In the genomic region with DNA sequence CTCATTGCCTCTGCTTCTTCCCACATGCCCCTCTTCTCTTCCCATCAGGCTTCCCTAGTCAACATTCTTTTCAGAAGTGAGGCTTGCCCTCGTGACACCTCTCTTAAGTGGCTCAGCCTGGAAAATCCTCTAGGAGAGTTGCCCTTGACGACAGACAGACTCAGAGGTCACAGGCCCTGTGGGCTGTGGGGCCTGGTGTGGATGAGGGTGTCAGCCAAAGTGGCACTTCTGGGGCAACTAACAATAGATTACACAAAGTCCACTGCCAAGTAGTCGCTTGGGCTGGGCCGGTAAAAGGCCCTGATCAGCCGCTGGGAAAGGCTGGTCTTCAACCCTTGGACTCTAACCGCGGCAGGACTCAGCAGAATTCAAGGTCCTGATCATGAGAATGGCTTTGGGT, we compare ENCODE assay signal across 22 cellular contexts. TPM values are rescaled to one million over a fixed set of nuclear protein-coding genes. Genes with fewer than 3 reads are reported as not detected.
A peak's percentile ranks its signal among the peaks of the same experiment; 100 is the strongest.
DNase-seq lines count a peak whose midpoint lies in the region; ATAC-seq, FAIRE-seq and TF ChIP-seq lines count a peak whose summit lies in the region.
"Had no signal": no experiment of that assay in that cellular context is flagged by ENCODE, and none has a peak within 500 bp of the region (broad histone marks: within the 10 kb centered on the region; RNA-seq: fewer than 3 reads in every experiment).

No MANE protein-coding gene starts in this region.

- H3K4me3 Mint-ChIP-seq in immature natural killer cell = no peak overlapping the region
- H3K4me3 Mint-ChIP-seq: T-helper 1 cell treated with Interleukin-12 subunit alpha and Interleukin-12 subunit beta and Interleukin-4 antibody, amounts not matched to agents 30 μg/mL and 1 μg/mL, for 36 hours had no signal

- no peak overlapping the region for H2AK5ac ChIP-seq in H1 (ENCODE audit: low read depth, low read length)
- peak overlapping the region; percentile 24 for H2AK5ac ChIP-seq in neuronal stem cell (ENCODE audit: low read depth, low read length)

- H3K4me2 ChIP-seq in H1 (ENCODE audit: insufficient read depth in 1 of 2, low read depth in 2 of 2, low read length in 2 of 2) = no peak overlapping the region
- no peak overlapping the region for H3K4me2 ChIP-seq in neuronal stem cell (ENCODE audit: insufficient read depth, low read length, poor library complexity, severe bottlenecking)
- H3K4me2 ChIP-seq: BLaER1 treated with 17β-estradiol and CSF1 and Interleukin-3, amounts not matched to agents 10 nM and 100 nM; PC-9 had no signal

- H2AFZ ChIP-seq in H1 (ENCODE audit: low read length) = 0 out of 2 replicates have a peak overlapping the region, but pooled peaks have one; percentile 57
- H2AFZ ChIP-seq in neuronal stem cell (ENCODE audit: low read length) = peak overlapping the region; percentile 54
- H2AFZ ChIP-seq: PC-9 had no signal

- no peak overlapping the region for H3K14ac ChIP-seq in H1 (ENCODE audit: insufficient read length)
- no peak overlapping the region for H3K14ac ChIP-seq in neuronal stem cell (ENCODE audit: low read length)

- H3K27ac ChIP-seq in H1 (ENCODE audit: low read depth, low read length) (no peak overlapping the region), left lung (peak overlapping the region; percentile 37 to 44), neuronal stem cell (replicated peaks; ENCODE audit: low read length) (no peak overlapping the region)
- H3K27ac ChIP-seq: BLaER1 treated with 17β-estradiol and CSF1 and Interleukin-3, amounts not matched to agents 10 nM and 100 nM; epithelial cell of prostate; neutrophil; PC-9; SJCRH30; vagina had no signal

- no peaks in the 10 kb centered on the region for H3K79me2 ChIP-seq in H1 (ENCODE audit: control insufficient read depth in 1 of 2, insufficient read depth in 2 of 2, low read length in 2 of 2)

- no peak overlapping the region for H3K4ac ChIP-seq in H1 (replicated peaks; ENCODE audit: insufficient read length, low read depth, low read length)
- H3K4ac ChIP-seq in neuronal stem cell (ENCODE audit: low read length) = no peak overlapping the region

- TF ChIP-seq RAD21 in H1 (IDR thresholded peaks at IDR 0.05 in 1 of 2, conservative IDR thresholded peaks at IDR 0.05 in 1 of 2; ENCODE audit: low read depth in 2 of 2, low read length in 2 of 2) = no peak

- no peak overlapping the region for H2BK12ac ChIP-seq in H1 (ENCODE audit: low read depth, low read length)
- no peak overlapping the region for H2BK12ac ChIP-seq in neuronal stem cell (ENCODE audit: low read length)

- H3K79me1 ChIP-seq in H1 (ENCODE audit: low read depth, low read length) = no peaks in the 10 kb centered on the region
- no peaks in the 10 kb centered on the region for H3K79me1 ChIP-seq in neuronal stem cell (ENCODE audit: low read depth, low read length)

- H3K36me3 Mint-ChIP-seq in immature natural killer cell = no peaks in the 10 kb centered on the region

- H3K4me3 ChIP-seq in H1 (ENCODE audit: extremely low read depth in 1 of 4, insufficient read depth in 2 of 4, low read depth in 3 of 4, low read length in 4 of 4) (no peak overlapping the region), left lung (no peak overlapping the region), neuronal stem cell (ENCODE audit: low read length in 2 of 2) (no peak overlapping the region), H7 (ENCODE audit: insufficient read depth, low read depth, low read length) (no peak overlapping the region)
- H3K4me3 ChIP-seq: BLaER1 treated with 17β-estradiol and CSF1 and Interleukin-3, amounts not matched to agents 10 nM and 100 nM; PC-9; SJCRH30; vagina had no signal

- no peak overlapping the region for H2BK15ac ChIP-seq in H1 (ENCODE audit: low read length)
- H2BK15ac ChIP-seq in neuronal stem cell (ENCODE audit: low read length) = no peak overlapping the region

- H3K23me2 ChIP-seq in H1 (ENCODE audit: low read depth, low read length) = no peaks in the 10 kb centered on the region

- FAIRE-seq in H1 (lab: Jason Lieb, UNC) = no peak
- FAIRE-seq: bronchial epithelial cell, kidney had no signal

- no peak overlapping the region for H3K23ac ChIP-seq in H1 (ENCODE audit: insufficient read length)
- H3K23ac ChIP-seq in neuronal stem cell (ENCODE audit: low read depth, low read length, poor library complexity) = no peak overlapping the region

- H3K56ac ChIP-seq in H1 (replicated peaks; ENCODE audit: insufficient read length, low read depth, low read length) = no peak overlapping the region

- TF ChIP-seq POLR2A in H1 (IDR thresholded peaks at IDR 0.05; ENCODE audit: control extremely low read depth in 1 of 2, low read depth in 2 of 2, low read length in 2 of 2) = no peak
- TF ChIP-seq POLR2A in GM18505 (IDR thresholded peaks at IDR 0.05; ENCODE audit: borderline replicate concordance, extremely low read depth, insufficient read depth, insufficient read length) = no peak

- CTCF ChIA-PET in H1 (lab: Charles Lee; ENCODE audit: partially characterized antibody) = interaction anchor here (1.6 kb wide), 1 partner anchor 51 kb away, joined by 6 read pairs; no protein-coding TSS in a partner anchor

- WGBS in H1 (ENCODE audit: extremely low coverage in 1 of 2, insufficient coverage in 1 of 2, insufficient read length in 1 of 2, insufficient replicate concordance in 2 of 2, low coverage in 1 of 2, low lambda C conversion rate in 2 of 2, missing lambda C conversion rate in 1 of 2), 2 experiments = 89% methylated on average over 7 of the region's 7 CpGs; no CpG with 5 or more reads in 1 of the 2 experiments
- no CpG with 5 or more reads among the region's 7 CpGs for WGBS in neuronal stem cell (ENCODE audit: extremely low coverage in 2 of 2, insufficient read length in 2 of 2, insufficient replicate concordance in 1 of 2), 2 donors

- ATAC-seq in left lung = peak; percentile 93
- no peak for ATAC-seq in HG02970 (IDR thresholded peaks at IDR 0.05; ENCODE audit: low FRiP score, unreplicated experiment)
- ATAC-seq in GM18505 (IDR thresholded peaks at IDR 0.05; ENCODE audit: unreplicated experiment) = no peak

- H3K9me3 ChIP-seq in H1 (ENCODE audit: insufficient read depth in 2 of 2, low read depth in 1 of 2, low read length in 1 of 2) (no peaks in the 10 kb centered on the region), left lung (no peaks in the 10 kb centered on the region), neuronal stem cell (replicated peaks in 1 of 2; ENCODE audit: control insufficient read depth in 2 of 2, insufficient read depth in 1 of 2, low read depth in 1 of 2, low read length in 2 of 2) (peaks cover 0 to 1% of the 10 kb centered on the region in 2 donors)
- H3K9me3 ChIP-seq: BLaER1 treated with 17β-estradiol and CSF1 and Interleukin-3, amounts not matched to agents 10 nM and 100 nM; neutrophil; SJCRH30; vagina had no signal

- POLR2A ChIA-PET in H1 (lab: Charles Lee; ENCODE audit: partially characterized antibody) = interaction anchor here (1.2 kb wide), 1 partner anchor 34 kb away, joined by 3 read pairs; the partner anchor contains the start of gene METTL16

- H4K8ac ChIP-seq in H1 (ENCODE audit: extremely low read depth, insufficient read depth, low read length) (no peak overlapping the region), neuronal stem cell (ENCODE audit: low read depth, low read length) (no peak overlapping the region)

- peaks cover 3 to 6% (median 5%) of the 10 kb centered on the region in 3 donors for H3K27me3 Mint-ChIP-seq in immature natural killer cell (ENCODE audit: low read depth in 3 of 3)

- TF ChIP-seq CTCF in H1 (IDR thresholded peaks at IDR 0.05; ENCODE audit: control extremely low read depth in 1 of 3, insufficient read depth in 1 of 3, low read depth in 1 of 3, low read length in 3 of 3) (no peak), left lung (IDR thresholded peaks at IDR 0.05) (no peak)

- H3K9ac ChIP-seq in H1 (replicated peaks in 1 of 4; ENCODE audit: extremely low read depth in 1 of 4, low read depth in 3 of 4, low read length in 3 of 4) (no peak overlapping the region), neuronal stem cell (ENCODE audit: low read depth, low read length, poor library complexity) (no peak overlapping the region)
- H3K9ac ChIP-seq: BLaER1 treated with 17β-estradiol and CSF1 and Interleukin-3, amounts not matched to agents 10 nM and 100 nM had no signal

- no peak overlapping the region for H2BK20ac ChIP-seq in H1 (ENCODE audit: low read length)

- no peaks in the 10 kb centered on the region for H3K9me3 Mint-ChIP-seq in immature natural killer cell
- H3K9me3 Mint-ChIP-seq: T-helper 1 cell treated with Interleukin-12 subunit alpha and Interleukin-12 subunit beta and Interleukin-4 antibody, amounts not matched to agents 30 μg/mL and 1 μg/mL, for 36 hours had no signal

- intact Hi-C loops in left lung (cut with DNase I) = no loop called here

- TF ChIP-seq EP300 in H1 (IDR thresholded peaks at IDR 0.05; ENCODE audit: borderline replicate concordance in 1 of 2, low read depth in 2 of 2, low read length in 2 of 2) = no peak

- no peaks in the 10 kb centered on the region for H3K4me1 ChIP-seq in H1 (replicated peaks in 1 of 4; ENCODE audit: control insufficient read depth in 3 of 4, insufficient read depth in 4 of 4, low read length in 3 of 4)
- H3K4me1 ChIP-seq in left lung = no peaks in the 10 kb centered on the region
- peaks cover 5 to 9% of the 10 kb centered on the region in 2 donors for H3K4me1 ChIP-seq in neuronal stem cell (ENCODE audit: control insufficient read depth in 2 of 2, insufficient read depth in 1 of 2, low read depth in 1 of 2, low read length in 2 of 2)
- H3K4me1 ChIP-seq: SJCRH30, vagina had no signal

- H3K18ac ChIP-seq in H1 (ENCODE audit: extremely low read depth, low read length) (no peak overlapping the region), neuronal stem cell (ENCODE audit: low read length) (no peak overlapping the region)

- H4K91ac ChIP-seq in H1 (replicated peaks; ENCODE audit: insufficient read length, low read length) (no peak overlapping the region), neuronal stem cell (ENCODE audit: low read depth, low read length, poor library complexity) (no peak overlapping the region)

- H3K27ac Mint-ChIP-seq in immature natural killer cell = no peak overlapping the region
- H3K27ac Mint-ChIP-seq: T-helper 1 cell treated with Interleukin-12 subunit alpha and Interleukin-12 subunit beta and Interleukin-4 antibody, amounts not matched to agents 30 μg/mL and 1 μg/mL, for 36 hours had no signal

- no peak overlapping the region for H4K5ac ChIP-seq in H1 (ENCODE audit: insufficient read length, low read depth, low read length)

- no peak overlapping the region for H2BK120ac ChIP-seq in H1 (replicated peaks; ENCODE audit: low read depth, low read length)
- no peak overlapping the region for H2BK120ac ChIP-seq in neuronal stem cell (ENCODE audit: low read depth, low read length)

- H4K20me1 ChIP-seq in H1 (replicated peaks in 1 of 2; ENCODE audit: control insufficient read depth in 1 of 2, insufficient read depth in 2 of 2, low read length in 2 of 2) = no peaks in the 10 kb centered on the region
- H4K20me1 ChIP-seq: BLaER1 treated with 17β-estradiol and CSF1 and Interleukin-3, amounts not matched to agents 10 nM and 100 nM had no signal

- H3K4me1 Mint-ChIP-seq in immature natural killer cell = no peaks in the 10 kb centered on the region

- H3K27me3 ChIP-seq in H1 (replicated peaks in 1 of 4; ENCODE audit: control insufficient read depth in 3 of 4, extremely low read depth in 1 of 4, insufficient read depth in 3 of 4, low read length in 3 of 4) (no peaks in the 10 kb centered on the region), left lung (no peaks in the 10 kb centered on the region), neuronal stem cell (ENCODE audit: control insufficient read depth in 3 of 3, insufficient read depth in 3 of 3, low read depth in 1 of 3, low read length in 3 of 3) (no peaks in the 10 kb centered on the region), H7 (ENCODE audit: control insufficient read depth, insufficient read depth, low read length) (no peaks in the 10 kb centered on the region)
- H3K27me3 ChIP-seq: BLaER1 treated with 17β-estradiol and CSF1 and Interleukin-3, amounts not matched to agents 10 nM and 100 nM; neutrophil; SJCRH30; vagina had no signal

- H3K36me3 ChIP-seq in H1 (ENCODE audit: control insufficient read depth in 2 of 4, insufficient read depth in 4 of 4, low read length in 3 of 4) (no peaks in the 10 kb centered on the region), left lung (no peaks in the 10 kb centered on the region), neuronal stem cell (replicated peaks in 1 of 2; ENCODE audit: control insufficient read depth in 2 of 2, insufficient read depth in 2 of 2, low read length in 2 of 2) (no peaks in the 10 kb centered on the region), H7 (replicated peaks; ENCODE audit: control insufficient read depth, insufficient read depth, low read length) (no peaks in the 10 kb centered on the region)
- H3K36me3 ChIP-seq: BLaER1 treated with 17β-estradiol and CSF1 and Interleukin-3, amounts not matched to agents 10 nM and 100 nM; neutrophil; SJCRH30; vagina had no signal

- H2BK5ac ChIP-seq in H1 (ENCODE audit: low read depth, low read length) = no peak overlapping the region
- no peak overlapping the region for H2BK5ac ChIP-seq in neuronal stem cell (ENCODE audit: low read length)

- DNase-seq in NCI-H82 (lab: John Stamatoyannopoulos, UW) (peak; percentile 86), H1 (ENCODE audit: low read depth in 1 of 2, low spot score in 2 of 2) (no peak), left lung (peak in 1 of 2 donors; percentile 84), neuronal stem cell (ENCODE audit: low spot score) (no peak), H7 (no peak), immature natural killer cell (no peak)
- DNase-seq: activated CD4-positive, alpha-beta T cell treated with anti-CD3 and anti-CD28 coated beads, Interleukin-2, amount 50 U/mL, for 1 hour; Calu3; foreskin fibroblast; kidney; MM.1S; NCI-H146; PC-9; SJCRH30 had no signal

RNA-seq across cellular contexts. Expression of gene METTL16, which starts 33.7 kb away (rescaled TPM):
- 58.1 and 59.4 TPM in 2 replicates for total RNA-seq in H1 (2021; fragmentation: NEBNext Ultra II Directional; extraction: Animal tissue kit (Norgen Biotek cat#: 25700))
- 22.1 and 22.8 TPM in 2 replicates for polyA plus RNA-seq in H1 (2011; rRNA removed)
- 24.5 TPM for polyA plus RNA-seq in H1 (2011; cell fraction: cytosol; rRNA removed)
- polyA plus RNA-seq in H1 (2011; cell fraction: nucleus; rRNA removed) = 20.6 TPM
- 30.0 to 42.8 TPM (median 32.7 TPM) in 4 replicates for polyA plus RNA-seq in H1 (2012, experiment 1 of 2)
- polyA plus RNA-seq in H1 (2012, experiment 2 of 2) = 10.6 TPM
- polyA plus RNA-seq in H1 (2013, experiment 1 of 2) = 39.6 TPM
- polyA plus RNA-seq in H1 (2013, experiment 2 of 2) = 41.2 TPM
- 27.1 and 38.7 TPM in 2 replicates for polyA minus RNA-seq in H1 (2011; rRNA and poly(A)+ RNA removed)
- polyA minus RNA-seq in H1 (2011; cell fraction: cytosol; rRNA and poly(A)+ RNA removed) = 28.0 TPM
- 32.3 TPM for polyA minus RNA-seq in H1 (2011; cell fraction: nucleus; rRNA and poly(A)+ RNA removed)
- total RNA-seq in left lung = 10 to 100 TPM; 25.1 to 30.6 TPM
- polyA plus RNA-seq in neuronal stem cell (2013, experiment 1 of 2) = 33.5 TPM
- polyA plus RNA-seq in neuronal stem cell (2013, experiment 2 of 2) = 36.0 TPM
- total RNA-seq in H7 (2014; rRNA removed; shearing (Covaris generic)) = 21.3 and 31.6 TPM in 2 replicates
- 10 to 100 TPM in 2 of 3 donors, 1 to 10 TPM in 1; 7.9 to 23.8 (median 11.8) TPM for polyA plus RNA-seq in immature natural killer cell

RNA-seq across cellular contexts. Expression of gene PAFAH1B1, which starts 48.1 kb away (rescaled TPM):
- total RNA-seq in H1 (2021; fragmentation: NEBNext Ultra II Directional; extraction: Animal tissue kit (Norgen Biotek cat#: 25700)) = 137 and 152 TPM in 2 replicates
- 29.6 and 42.0 TPM in 2 replicates for polyA plus RNA-seq in H1 (2011; rRNA removed)
- 50.9 TPM for polyA plus RNA-seq in H1 (2011; cell fraction: cytosol; rRNA removed)
- 24.4 TPM for polyA plus RNA-seq in H1 (2011; cell fraction: nucleus; rRNA removed)
- 83.0 to 115 TPM (median 102 TPM) in 4 replicates for polyA plus RNA-seq in H1 (2012, experiment 1 of 2)
- polyA plus RNA-seq in H1 (2012, experiment 2 of 2) = 24.5 TPM
- 39.2 TPM for polyA plus RNA-seq in H1 (2013, experiment 1 of 2)
- polyA plus RNA-seq in H1 (2013, experiment 2 of 2) = 40.5 TPM
- polyA minus RNA-seq in H1 (2011; rRNA and poly(A)+ RNA removed) = 93.9 and 106 TPM in 2 replicates
- 50.8 TPM for polyA minus RNA-seq in H1 (2011; cell fraction: cytosol; rRNA and poly(A)+ RNA removed)
- polyA minus RNA-seq in H1 (2011; cell fraction: nucleus; rRNA and poly(A)+ RNA removed) = 44.7 TPM
- 100 to 1,000 TPM; 135 to 136 TPM for total RNA-seq in left lung
- 73.5 TPM for polyA plus RNA-seq in neuronal stem cell (2013, experiment 1 of 2)
- polyA plus RNA-seq in neuronal stem cell (2013, experiment 2 of 2) = 72.8 TPM
- total RNA-seq in H7 (2014; rRNA removed; shearing (Covaris generic)) = 79.6 and 107 TPM in 2 replicates
- polyA plus RNA-seq in immature natural killer cell = 10 to 100 TPM in 1 of 3 donors, 1 to 10 TPM in 2; 6.5 to 14.0 (median 8.7) TPM

Comparison
In these comparisons a context has a peak if more than half of its experiments do, and no peak if none do; other contexts are left out.
1. H3K27ac ChIP-seq: peak in left lung (2 of 2); none in H1 (single experiment) and neuronal stem cell (single experiment).